19 cellular contexts compared by ENCODE assay signal in genomic region chr21:45262041-45262581, GRCh38.
"Had no signal": no experiment of that assay in that cellular context is flagged by ENCODE, and none has a peak within 500 bp of the region (broad histone marks: within the 10 kb centered on the region; RNA-seq: fewer than 3 reads in every experiment).

No MANE protein-coding gene starts in this region.

- H3K27ac ChIP-seq: adrenal gland, epithelial cell of prostate, gastroesophageal sphincter, neutrophil had no signal

- H3K27me3 Mint-ChIP-seq: activated CD8-positive, alpha-beta T cell treated with anti-CD3 and anti-CD28 coated beads for 36 hours; activated T-helper 17 cell treated with anti-CD3 and anti-CD28 coated beads, Interleukin-2, amount 50 U/mL, for 72 hours; effector memory CD8-positive, alpha-beta T cell; stimulated activated memory B cell treated with anti-CD40 and anti-IgM and Interleukin-4, amounts not matched to agents 10 μg/mL and 1 μg/mL and 100 μg/mL, for 72 hours had no signal

- H3K4me3 Mint-ChIP-seq: activated CD8-positive, alpha-beta T cell treated with anti-CD3 and anti-CD28 coated beads for 36 hours; activated T-helper 17 cell treated with anti-CD3 and anti-CD28 coated beads, Interleukin-2, amount 50 U/mL, for 72 hours; effector memory CD8-positive, alpha-beta T cell; stimulated activated memory B cell treated with anti-CD40 and anti-IgM and Interleukin-4, amounts not matched to agents 10 μg/mL and 1 μg/mL and 100 μg/mL, for 72 hours had no signal

- ATAC-seq: activated CD8-positive, alpha-beta T cell treated with anti-CD3 and anti-CD28 coated beads for 36 hours; activated T-helper 17 cell treated with anti-CD3 and anti-CD28 coated beads, Interleukin-2, amount 50 U/mL, for 72 hours; effector memory CD8-positive, alpha-beta T cell; gastroesophageal sphincter; right cardiac atrium; stimulated activated memory B cell treated with anti-CD40 and anti-IgM and Interleukin-4, amounts not matched to agents 10 μg/mL and 1 μg/mL and 100 μg/mL, for 72 hours had no signal

- H3K27ac Mint-ChIP-seq: activated CD8-positive, alpha-beta T cell treated with anti-CD3 and anti-CD28 coated beads for 36 hours; activated T-helper 17 cell treated with anti-CD3 and anti-CD28 coated beads, Interleukin-2, amount 50 U/mL, for 72 hours; stimulated activated memory B cell treated with anti-CD40 and anti-IgM and Interleukin-4, amounts not matched to agents 10 μg/mL and 1 μg/mL and 100 μg/mL, for 72 hours had no signal

- H3K4me1 Mint-ChIP-seq: naive B cell; stimulated activated memory B cell treated with anti-CD40 and anti-IgM and Interleukin-4, amounts not matched to agents 10 μg/mL and 1 μg/mL and 100 μg/mL, for 72 hours had no signal

- DNase-seq: activated CD4-positive, alpha-beta T cell treated with anti-CD3 and anti-CD28 coated beads for 1 hour; activated CD8-positive, alpha-beta T cell treated with anti-CD3 and anti-CD28 coated beads for 36 hours; activated naive CD4-positive, alpha-beta T cell treated with anti-CD3 and anti-CD28 coated beads, Interleukin-2, amount 50 U/mL, for 16 hours; central memory CD4-positive, alpha-beta T cell; cortex of kidney; effector memory CD8-positive, alpha-beta T cell; kidney glomerular epithelial cell; naive B cell; stimulated activated CD4-positive, alpha-beta T cell treated with anti-CD3 and anti-CD28 coated beads, Interleukin-1b, Interleukin-23, amount 100 ng/mL, for 48 hours; substantia nigra had no signal

- H3K9me3 ChIP-seq: adrenal gland, gastroesophageal sphincter, neutrophil, transverse colon had no signal

- H3K4me1 ChIP-seq: adrenal gland, gastroesophageal sphincter, transverse colon had no signal

- H3K4me3 ChIP-seq: adrenal gland, gastroesophageal sphincter, lung, transverse colon had no signal

- H3K9me3 Mint-ChIP-seq: activated CD8-positive, alpha-beta T cell treated with anti-CD3 and anti-CD28 coated beads for 36 hours; activated T-helper 17 cell treated with anti-CD3 and anti-CD28 coated beads, Interleukin-2, amount 50 U/mL, for 72 hours; effector memory CD8-positive, alpha-beta T cell; naive B cell; stimulated activated memory B cell treated with anti-CD40 and anti-IgM and Interleukin-4, amounts not matched to agents 10 μg/mL and 1 μg/mL and 100 μg/mL, for 72 hours had no signal
